Comparison of ENCODE assay signal across 27 cellular contexts in genomic region chr1:19892129-19892528, GRCh38. TPM values are rescaled to one million over a fixed set of nuclear protein-coding genes. Genes with fewer than 3 reads are reported as not detected.
DNase-seq lines count a peak whose midpoint lies in the region; ATAC-seq and TF ChIP-seq lines count a peak whose summit lies in the region.
"Had no signal": no experiment of that assay in that cellular context is flagged by ENCODE, and none has a peak within 500 bp of the region (broad histone marks: within the 10 kb centered on the region; RNA-seq: fewer than 3 reads in every experiment).

No MANE protein-coding gene starts in this region.

- H3K4me1 Mint-ChIP-seq in activated T-helper 17 cell treated with anti-CD3 and anti-CD28 coated beads, Interleukin-2, amount 50 U/mL, for 72 hours: peaks cover 14% of the 10 kb centered on the region
- H3K4me1 Mint-ChIP-seq in stimulated activated effector memory CD8-positive, alpha-beta T cell treated with anti-CD3 and anti-CD28 coated beads, Interleukin-12 subunit alpha, Interleukin-12 subunit beta, amount 100 ng/mL, for 72 hours: peaks cover 23% of the 10 kb centered on the region

- H3K27ac ChIP-seq in HEK293 (ENCODE audit: extremely low read depth, low read depth, low read length): no peak overlapping the region
- no peak overlapping the region for H3K27ac ChIP-seq in foreskin keratinocyte

- peaks cover 21 to 79% of the 10 kb centered on the region in 2 experiments; a peak in 2 of 3 replicates for H3K36me3 ChIP-seq in HEK293 (ENCODE audit: control insufficient read depth in 2 of 2, insufficient read depth in 1 of 2, low read length in 2 of 2)

- POLR2A ChIA-PET in HEK293 (lab: Yijun Ruan, JAX): no interaction called here

- H3K27me3 Mint-ChIP-seq in activated T-helper 17 cell treated with anti-CD3 and anti-CD28 coated beads, Interleukin-2, amount 50 U/mL, for 72 hours: no peaks in the 10 kb centered on the region
- H3K27me3 Mint-ChIP-seq: CD8-positive, alpha-beta memory T cell had no signal

- H3K36me3 Mint-ChIP-seq in activated T-helper 17 cell treated with anti-CD3 and anti-CD28 coated beads, Interleukin-2, amount 50 U/mL, for 72 hours (ENCODE audit: low read depth): peaks cover 71% of the 10 kb centered on the region
- peaks cover 64% of the 10 kb centered on the region for H3K36me3 Mint-ChIP-seq in stimulated activated effector memory CD8-positive, alpha-beta T cell treated with anti-CD3 and anti-CD28 coated beads, Interleukin-12 subunit alpha, Interleukin-12 subunit beta, amount 100 ng/mL, for 72 hours

- H3K27me3 ChIP-seq in foreskin keratinocyte: no peaks in the 10 kb centered on the region
- H3K27me3 ChIP-seq: BE2C had no signal

- no peak for ATAC-seq in activated T-helper 17 cell treated with anti-CD3 and anti-CD28 coated beads, Interleukin-2, amount 50 U/mL, for 72 hours (replicated peaks)
- peak; percentile 45 for ATAC-seq in foreskin keratinocyte
- no peak for ATAC-seq in stimulated activated effector memory CD8-positive, alpha-beta T cell treated with anti-CD3 and anti-CD28 coated beads, Interleukin-12 subunit alpha, Interleukin-12 subunit beta, amount 100 ng/mL, for 72 hours
- no peak for ATAC-seq in GM18498 (IDR thresholded peaks at IDR 0.05; ENCODE audit: unreplicated experiment)
- ATAC-seq: GM12878, HepG2 had no signal

- H3K4me1 ChIP-seq in HEK293 (ENCODE audit: control insufficient read depth, insufficient read depth, low read length): 0 out of 2 replicates have a peak, but pooled peaks cover 5% of the 10 kb centered on the region
- H3K4me1 ChIP-seq in foreskin keratinocyte: peaks cover 14% of the 10 kb centered on the region
- H3K4me1 ChIP-seq: BE2C had no signal

- H3K9me3 Mint-ChIP-seq in activated T-helper 17 cell treated with anti-CD3 and anti-CD28 coated beads, Interleukin-2, amount 50 U/mL, for 72 hours: no peaks in the 10 kb centered on the region
- H3K9me3 Mint-ChIP-seq in stimulated activated effector memory CD8-positive, alpha-beta T cell treated with anti-CD3 and anti-CD28 coated beads, Interleukin-12 subunit alpha, Interleukin-12 subunit beta, amount 100 ng/mL, for 72 hours: no peaks in the 10 kb centered on the region
- H3K9me3 Mint-ChIP-seq: CD14-positive monocyte; CD8-positive, alpha-beta memory T cell had no signal

- no peak overlapping the region for H3K4me3 ChIP-seq in HEK293 (ENCODE audit: low read depth, low read length)
- H3K4me3 ChIP-seq: GM12878 had no signal

- peak overlapping the region; percentile 29 for H3K27ac Mint-ChIP-seq in activated T-helper 17 cell treated with anti-CD3 and anti-CD28 coated beads, Interleukin-2, amount 50 U/mL, for 72 hours
- peak overlapping the region; percentile 10 for H3K27ac Mint-ChIP-seq in stimulated activated effector memory CD8-positive, alpha-beta T cell treated with anti-CD3 and anti-CD28 coated beads, Interleukin-12 subunit alpha, Interleukin-12 subunit beta, amount 100 ng/mL, for 72 hours

- TF ChIP-seq CTCF in HEK293 (tag by site-specific recombination; IDR thresholded peaks at IDR 0.05) (no peak), foreskin keratinocyte (conservative IDR thresholded peaks at IDR 0.05) (no peak)

- no peak overlapping the region for H3K4me3 Mint-ChIP-seq in activated T-helper 17 cell treated with anti-CD3 and anti-CD28 coated beads, Interleukin-2, amount 50 U/mL, for 72 hours
- H3K4me3 Mint-ChIP-seq in stimulated activated effector memory CD8-positive, alpha-beta T cell treated with anti-CD3 and anti-CD28 coated beads, Interleukin-12 subunit alpha, Interleukin-12 subunit beta, amount 100 ng/mL, for 72 hours: no peak overlapping the region
- H3K4me3 Mint-ChIP-seq: CD14-positive monocyte; CD8-positive, alpha-beta memory T cell had no signal

- CTCF ChIA-PET in HEK293 (lab: Yijun Ruan, JAX): no interaction called here

- DNase-seq in foreskin keratinocyte (peak in 1 of 2 donors; percentile 43), glomerular visceral epithelial cell (ENCODE audit: extremely low spot score) (no peak), NCI-H128 (lab: John Stamatoyannopoulos, UW; ENCODE audit: unreplicated experiment) (no peak)
- DNase-seq in stimulated activated effector memory CD8-positive, alpha-beta T cell treated with anti-CD3 and anti-CD28 coated beads, Interleukin-12 subunit alpha, Interleukin-12 subunit beta, amount 100 ng/mL, for 72 hours (ENCODE audit: low spot score in 2 of 2): no peak
- DNase-seq: 8988T; ACHN; BE2C; CD8-positive, alpha-beta memory T cell; DMS 273 treated with DMSO at 0.1 percent for 48 hours; DMS79; GDM1; Karpas-422; NCI-H1092; NCI-H1436 treated with DMSO at 0.1 percent for 48 hours; NCI-H187 treated with DMSO at 0.1 percent for 48 hours; NCI-H524; NCI-H748 treated with DMSO at 0.1 percent for 48 hours; Right ventricle myocardium superior; RPMI8226 had no signal

- no peaks in the 10 kb centered on the region for H3K9me3 ChIP-seq in HEK293 (ENCODE audit: control insufficient read depth, insufficient read depth, low read depth, low read length)
- H3K9me3 ChIP-seq: BE2C had no signal

TF ChIP-seq in HEK293, 187 proteins besides CTCF, POLR2A, EP300 and RAD21:
- no peak for TF ChIP-seq ZSCAN23 (tag by site-specific recombination; IDR thresholded peaks at IDR 0.05)
- TF ChIP-seq SCRT2 (tag by site-specific recombination; IDR thresholded peaks at IDR 0.05): peak; percentile 17; the same call in 1 of the 2 replicates

RNA-seq across cellular contexts. Expression of gene OTUD3, which starts 9.9 kb away (rescaled TPM):
- total RNA-seq in activated T-helper 17 cell treated with anti-CD3 and anti-CD28 coated beads, Interleukin-2, amount 50 U/mL, for 72 hours: 10 to 100 TPM; 11.5 to 16.6 TPM
- 4.7 and 5.0 TPM in 2 replicates for total RNA-seq in foreskin keratinocyte
- 1.7 and 1.8 TPM in 2 replicates for polyA plus RNA-seq in foreskin keratinocyte

RNA-seq across cellular contexts. Expression of gene PLA2G2E, which starts 31.3 kb away (rescaled TPM):
- total RNA-seq in activated T-helper 17 cell treated with anti-CD3 and anti-CD28 coated beads, Interleukin-2, amount 50 U/mL, for 72 hours: not detected
- not detected in 2 replicates for total RNA-seq in foreskin keratinocyte
- polyA plus RNA-seq in foreskin keratinocyte: not detected in 2 replicates
- total RNA-seq: CD8-positive, alpha-beta memory T cell; GM12878; HepG2; HT1080; Right ventricle myocardium superior; SK-MEL-5 had no signal
- polyA plus RNA-seq: CD14-positive monocyte; CD8-positive, alpha-beta memory T cell; GM12878; HepG2 had no signal
